ENCODE assay signal across 22 cellular contexts in the genomic region with DNA sequence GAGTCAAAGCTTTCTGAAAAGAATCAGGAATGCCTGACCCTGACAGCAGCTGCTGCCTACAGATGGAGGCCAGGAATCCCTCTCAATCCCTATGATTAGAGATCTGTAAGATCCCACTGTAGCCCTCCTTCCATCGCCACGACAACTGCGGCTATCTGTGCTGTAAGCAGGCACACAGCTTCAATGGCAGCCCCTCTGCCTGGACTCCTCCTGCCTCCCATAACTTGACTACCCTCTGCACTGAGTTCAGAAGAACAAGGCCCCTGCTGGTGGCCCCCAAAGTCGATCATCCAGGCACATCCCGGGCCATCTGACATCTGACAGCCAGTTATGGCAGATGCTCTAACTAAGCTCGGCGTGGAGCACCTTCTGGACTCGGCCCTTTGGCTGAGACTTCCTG. TPM values are rescaled to one million over a fixed set of nuclear protein-coding genes. Genes with fewer than 3 reads are reported as not detected.
A peak's percentile ranks its signal among the peaks of the same experiment; 100 is the strongest.
DNase-seq lines count a peak whose midpoint lies in the region; ATAC-seq, FAIRE-seq and TF ChIP-seq lines count a peak whose summit lies in the region.
"Had no signal": no experiment of that assay in that cellular context is flagged by ENCODE, and none has a peak within 500 bp of the region (broad histone marks: within the 10 kb centered on the region; RNA-seq: fewer than 3 reads in every experiment).

No MANE protein-coding gene starts in this region.

- no peak overlapping the region for H2AK5ac ChIP-seq in neuronal stem cell (ENCODE audit: low read depth, low read length)

- peaks cover 34% of the 10 kb centered on the region; the same call in 1 of the 2 replicates for H4K20me1 ChIP-seq in BLaER1

- H2BK120ac ChIP-seq in neuronal stem cell (ENCODE audit: low read depth, low read length) = no peak overlapping the region

- H3K36me3 ChIP-seq in BLaER1 = no peaks in the 10 kb centered on the region
- no peaks in the 10 kb centered on the region for H3K36me3 ChIP-seq in neuronal stem cell (replicated peaks in 1 of 2; ENCODE audit: control insufficient read depth in 2 of 2, insufficient read depth in 2 of 2, low read length in 2 of 2)
- H3K36me3 ChIP-seq: pancreas, suprapubic skin had no signal

- WGBS in neuronal stem cell (ENCODE audit: extremely low coverage in 2 of 2, insufficient read length in 2 of 2, insufficient replicate concordance in 1 of 2), 2 donors = no CpG with 5 or more reads among the region's 8 CpGs

- H3K4me1 ChIP-seq in BLaER1 = peaks cover 62% of the 10 kb centered on the region
- H3K4me1 ChIP-seq in neuronal stem cell (ENCODE audit: control insufficient read depth in 2 of 2, insufficient read depth in 1 of 2, low read depth in 1 of 2, low read length in 2 of 2) = peaks cover 9 to 12% of the 10 kb centered on the region in 2 donors
- H3K4me1 ChIP-seq: Caco-2 had no signal

- H3K79me1 ChIP-seq in neuronal stem cell (ENCODE audit: low read depth, low read length) = no peaks in the 10 kb centered on the region

- no peak for FAIRE-seq in D721Med (lab: Jason Lieb, UNC)
- FAIRE-seq: endothelial cell of umbilical vein, G401.6, GM12878, pancreas, small intestine had no signal

- peak overlapping the region; percentile 32 for H2AFZ ChIP-seq in neuronal stem cell (ENCODE audit: low read length)

- H3K4me3 ChIP-seq in BLaER1 = no peak overlapping the region
- H3K4me3 ChIP-seq in neuronal stem cell (ENCODE audit: low read length in 2 of 2) = no peak overlapping the region
- H3K4me3 ChIP-seq: coronary artery, GM12878, pancreas, suprapubic skin had no signal

- TF ChIP-seq CTCF in D721Med (IDR thresholded peaks at IDR 0.05; ENCODE audit: insufficient read depth, missing control alignments) (no peak), GM13976 (IDR thresholded peaks at IDR 0.05; ENCODE audit: borderline replicate concordance, control extremely low read depth, extremely low read depth, insufficient read depth, missing control alignments) (no peak)

- H3K23ac ChIP-seq in neuronal stem cell (ENCODE audit: low read depth, low read length, poor library complexity) = no peak overlapping the region

- H3K4ac ChIP-seq in neuronal stem cell (ENCODE audit: low read length) = no peak overlapping the region

- no peak overlapping the region for H4K8ac ChIP-seq in neuronal stem cell (ENCODE audit: low read depth, low read length)

- H3K9me3 ChIP-seq in BLaER1 (no peaks in the 10 kb centered on the region), neuronal stem cell (replicated peaks in 1 of 2; ENCODE audit: control insufficient read depth in 2 of 2, insufficient read depth in 1 of 2, low read depth in 1 of 2, low read length in 2 of 2) (no peaks in the 10 kb centered on the region)
- H3K9me3 ChIP-seq: Caco-2, pancreas, suprapubic skin had no signal

- H3K27me3 ChIP-seq in BLaER1 (no peaks in the 10 kb centered on the region), neuronal stem cell (ENCODE audit: control insufficient read depth in 3 of 3, insufficient read depth in 3 of 3, low read depth in 1 of 3, low read length in 3 of 3) (peaks cover 0 to 23% (median 0%) of the 10 kb centered on the region in 3 experiments)
- H3K27me3 ChIP-seq: pancreas, suprapubic skin had no signal

- H3K4me2 ChIP-seq in BLaER1 (0 out of 2 replicates have a peak overlapping the region, but pooled peaks have one; percentile 7), neuronal stem cell (ENCODE audit: insufficient read depth, low read length, poor library complexity, severe bottlenecking) (no peak overlapping the region)

- no peak overlapping the region for H3K9ac ChIP-seq in BLaER1
- H3K9ac ChIP-seq in neuronal stem cell (ENCODE audit: low read depth, low read length, poor library complexity) = no peak overlapping the region

- no peak overlapping the region for H3K18ac ChIP-seq in neuronal stem cell (ENCODE audit: low read length)

- no peak for ATAC-seq in HG03378 (IDR thresholded peaks at IDR 0.05; ENCODE audit: unreplicated experiment)
- ATAC-seq: GM12878, pancreas had no signal

- H4K91ac ChIP-seq in neuronal stem cell (ENCODE audit: low read depth, low read length, poor library complexity) = no peak overlapping the region

- H3K27ac ChIP-seq in BLaER1 (no peak overlapping the region), cingulate gyrus (ENCODE audit: low read depth, low read length) (peak overlapping the region; percentile 12), neuronal stem cell (replicated peaks; ENCODE audit: low read length) (no peak overlapping the region)
- H3K27ac ChIP-seq: suprapubic skin had no signal

- DNase-seq in D721Med (ENCODE audit: insufficient read length, low spot score) = peak; percentile 82
- DNase-seq in neuronal stem cell (ENCODE audit: low spot score) = no peak
- no peak for DNase-seq in germinal center (ENCODE audit: low spot score)
- DNase-seq in hepatic stellate cell (ENCODE audit: low spot score) = no peak
- no peak for DNase-seq in GM13976 (ENCODE audit: low spot score)
- DNase-seq: activated naive CD4-positive, alpha-beta T cell treated with anti-CD3 and anti-CD28 coated beads, Interleukin-2, amount 10 ng/mL, durations not matched to agents 7 days and 5 days; activated T-cell treated with anti-CD3 and anti-CD28 coated beads for 4 hours; AML-193; Caco-2; foreskin fibroblast; NCI-H2081; pancreas; small intestine; stimulated activated CD4-positive, alpha-beta T cell treated with anti-CD3 and anti-CD28 coated beads, Interleukin-4, amount 100 ng/mL, for 24 hours had no signal

- in situ Hi-C loops in GM13976 (cut with MboI; ENCODE audit: low sequenced_read_pairs, unreplicated experiment) = no loop called here

- H2BK12ac ChIP-seq in neuronal stem cell (ENCODE audit: low read length) = no peak overlapping the region

- no peak overlapping the region for H3K14ac ChIP-seq in neuronal stem cell (ENCODE audit: low read length)

- no peak overlapping the region for H2BK15ac ChIP-seq in neuronal stem cell (ENCODE audit: low read length)

- no peak overlapping the region for H2BK5ac ChIP-seq in neuronal stem cell (ENCODE audit: low read length)

RNA-seq across cellular contexts. Expression of gene CLMN, which starts 2.9 kb away (rescaled TPM):
- 7.4 TPM for polyA plus RNA-seq in neuronal stem cell (2013, experiment 1 of 2)
- 7.1 TPM for polyA plus RNA-seq in neuronal stem cell (2013, experiment 2 of 2)
